In genomic region chr5:73081093-73081492, GRCh38 we compare ENCODE assay signal across 40 cellular contexts. TPM values are rescaled to one million over a fixed set of nuclear protein-coding genes. Genes with fewer than 3 reads are reported as not detected.
"Had no signal": no experiment of that assay in that cellular context is flagged by ENCODE, and none has a peak within 500 bp of the region (broad histone marks: within the 10 kb centered on the region; RNA-seq: fewer than 3 reads in every experiment).

No MANE protein-coding gene starts in this region.

- H3K4me1 ChIP-seq: adrenal gland, ascending aorta, body of pancreas, breast epithelium had no signal

- H3K4me1 Mint-ChIP-seq: activated naive CD4-positive, alpha-beta T cell treated with anti-CD3 and anti-CD28 coated beads, Interleukin-2, amount 10 ng/mL, durations not matched to agents 7 days and 5 days; activated naive CD4-positive, alpha-beta T cell treated with anti-CD3 and anti-CD28 coated beads, Interleukin-2, amount 50 U/mL, for 24 hours; activated naive CD8-positive, alpha-beta T cell treated with anti-CD3 and anti-CD28 coated beads for 36 hours; activated naive CD8-positive, alpha-beta T cell treated with anti-CD3 and anti-CD28 coated beads, Interleukin-2, amount 10 ng/mL, durations not matched to agents 7 days and 5 days; activated naive CD8-positive, alpha-beta T cell treated with anti-CD3 and anti-CD28 coated beads, Interleukin-2, amount 50 U/mL, for 24 hours; activated T-helper 17 cell treated with anti-CD3 and anti-CD28 coated beads, Interleukin-2, amount 50 U/mL, for 72 hours; brain; central memory CD8-positive, alpha-beta T cell had no signal

- H3K9me3 ChIP-seq: adrenal gland, ascending aorta, body of pancreas, breast epithelium had no signal

- FAIRE-seq: astrocyte, bronchial epithelial cell, colon had no signal

- H3K27ac ChIP-seq: adrenal gland, ascending aorta, body of pancreas, brain microvascular endothelial cell, breast epithelium, cardiac muscle cell had no signal

- H3K27ac Mint-ChIP-seq: activated naive CD4-positive, alpha-beta T cell treated with anti-CD3 and anti-CD28 coated beads for 36 hours; activated naive CD4-positive, alpha-beta T cell treated with anti-CD3 and anti-CD28 coated beads, Interleukin-2, amount 10 ng/mL, durations not matched to agents 7 days and 5 days; activated naive CD4-positive, alpha-beta T cell treated with anti-CD3 and anti-CD28 coated beads, Interleukin-2, amount 50 U/mL, for 24 hours; activated naive CD4-positive, alpha-beta T cell treated with anti-CD3 and anti-CD28 coated beads, Interleukin-2, amount 50 U/mL, for 72 hours; activated naive CD8-positive, alpha-beta T cell; activated naive CD8-positive, alpha-beta T cell treated with anti-CD3 and anti-CD28 coated beads for 36 hours; activated naive CD8-positive, alpha-beta T cell treated with anti-CD3 and anti-CD28 coated beads, Interleukin-2, amount 10 ng/mL, durations not matched to agents 7 days and 5 days; activated naive CD8-positive, alpha-beta T cell treated with anti-CD3 and anti-CD28 coated beads, Interleukin-2, amount 50 U/mL, for 24 hours; activated T-cell treated with anti-CD3 and anti-CD28 coated beads, Interleukin-2, amount 50 U/mL, for 24 hours; activated T-helper 1 cell treated with anti-CD3 and anti-CD28 coated beads, Interleukin-12 subunit alpha, Interleukin-12 subunit beta, Interleukin-2, Interleukin-4 antibody, amounts not matched to agents 30 ng/mL and 10 ng/mL and 1 ng/mL, durations not matched to agents 14 hours and 24 hours and 36 hours; activated T-helper 17 cell treated with anti-CD3 and anti-CD28 coated beads, Interleukin-2, amount 50 U/mL, for 72 hours; activated T-helper 2 cell treated with anti-CD3 and anti-CD28 coated beads, Interferon-gamma antibody, Interleukin-2, Interleukin-4, amounts not matched to agents 10 μg/mL and 5 μg/mL and 100 μg/mL, durations not matched to agents 14 hours and 24 hours and 36 hours; brain had no signal

- H3K4me3 Mint-ChIP-seq: activated naive CD4-positive, alpha-beta T cell treated with anti-CD3 and anti-CD28 coated beads for 36 hours; activated naive CD4-positive, alpha-beta T cell treated with anti-CD3 and anti-CD28 coated beads, Interleukin-2, amount 10 ng/mL, durations not matched to agents 7 days and 5 days; activated naive CD4-positive, alpha-beta T cell treated with anti-CD3 and anti-CD28 coated beads, Interleukin-2, amount 50 U/mL, for 24 hours; activated naive CD8-positive, alpha-beta T cell; activated naive CD8-positive, alpha-beta T cell treated with anti-CD3 and anti-CD28 coated beads for 36 hours; activated naive CD8-positive, alpha-beta T cell treated with anti-CD3 and anti-CD28 coated beads, Interleukin-2, amount 10 ng/mL, durations not matched to agents 7 days and 5 days; activated naive CD8-positive, alpha-beta T cell treated with anti-CD3 and anti-CD28 coated beads, Interleukin-2, amount 50 U/mL, for 24 hours; activated T-cell treated with anti-CD3 and anti-CD28 coated beads, Interleukin-2, amount 50 U/mL, for 24 hours; activated T-cell treated with anti-CD3 and anti-CD28 coated beads, Interleukin-2, amount 50 U/mL, for 4 hours; activated T-helper 1 cell treated with anti-CD3 and anti-CD28 coated beads, Interleukin-12 subunit alpha, Interleukin-12 subunit beta, Interleukin-2, Interleukin-4 antibody, amounts not matched to agents 30 ng/mL and 10 ng/mL and 1 ng/mL, durations not matched to agents 14 hours and 24 hours and 36 hours; activated T-helper 17 cell treated with anti-CD3 and anti-CD28 coated beads, Interleukin-2, amount 50 U/mL, for 72 hours; brain; central memory CD8-positive, alpha-beta T cell had no signal

- DNase-seq: activated effector memory CD4-positive, alpha-beta T cell treated with anti-CD3 and anti-CD28 coated beads, Interleukin-2, amount 50 U/mL, for 16 hours; activated effector memory CD4-positive, alpha-beta T cell treated with Interleukin-2 at 50 U/mL for 16 hours; activated gamma-delta T cell; activated gamma-delta T cell treated with Interleukin-2 at 50 U/mL for 16 hours; activated naive CD4-positive, alpha-beta T cell; activated naive CD4-positive, alpha-beta T cell treated with anti-CD3 and anti-CD28 coated beads for 36 hours; activated naive CD4-positive, alpha-beta T cell treated with anti-CD3 and anti-CD28 coated beads, Interleukin-2, amount 10 ng/mL, durations not matched to agents 7 days and 5 days; activated naive CD4-positive, alpha-beta T cell treated with anti-CD3 and anti-CD28 coated beads, Interleukin-2, amount 50 U/mL, for 16 hours; activated naive CD4-positive, alpha-beta T cell treated with Interleukin-2 at 50 U/mL for 16 hours; activated naive CD8-positive, alpha-beta T cell treated with anti-CD3 and anti-CD28 coated beads for 36 hours; activated naive CD8-positive, alpha-beta T cell treated with anti-CD3 and anti-CD28 coated beads, Interleukin-2, amount 10 ng/mL, durations not matched to agents 7 days and 5 days; activated naive CD8-positive, alpha-beta T cell treated with anti-CD3 and anti-CD28 coated beads, Interleukin-2, amount 50 U/mL, for 24 hours; activated T-cell treated with anti-CD3 and anti-CD28 coated beads, Interleukin-2, amount 50 U/mL, for 24 hours; activated T-cell treated with anti-CD3 and anti-CD28 coated beads, Interleukin-2, amount 50 U/mL, for 4 hours; activated T-cell treated with anti-CD3 and anti-CD28 coated beads, Interleukin-2, amount 50 U/mL, for 48 hours; adrenal gland; amniotic stem cell; amygdala; anterior cingulate cortex; aorta; body of pancreas; brain microvascular endothelial cell; caudate nucleus; central memory CD4-positive, alpha-beta T cell; cerebellar nuclear complex had no signal

- H3K27me3 Mint-ChIP-seq: activated T-helper 17 cell treated with anti-CD3 and anti-CD28 coated beads, Interleukin-2, amount 50 U/mL, for 72 hours; brain; central memory CD8-positive, alpha-beta T cell had no signal

- H3K36me3 Mint-ChIP-seq: activated naive CD4-positive, alpha-beta T cell treated with anti-CD3 and anti-CD28 coated beads, Interleukin-2, amount 10 ng/mL, durations not matched to agents 7 days and 5 days; activated naive CD4-positive, alpha-beta T cell treated with anti-CD3 and anti-CD28 coated beads, Interleukin-2, amount 50 U/mL, for 72 hours; activated naive CD8-positive, alpha-beta T cell; activated naive CD8-positive, alpha-beta T cell treated with anti-CD3 and anti-CD28 coated beads for 36 hours; activated naive CD8-positive, alpha-beta T cell treated with anti-CD3 and anti-CD28 coated beads, Interleukin-2, amount 10 ng/mL, durations not matched to agents 7 days and 5 days had no signal

- H3K9me3 Mint-ChIP-seq: activated naive CD4-positive, alpha-beta T cell treated with anti-CD3 and anti-CD28 coated beads for 36 hours; activated naive CD4-positive, alpha-beta T cell treated with anti-CD3 and anti-CD28 coated beads, Interleukin-2, amount 10 ng/mL, durations not matched to agents 7 days and 5 days; activated naive CD4-positive, alpha-beta T cell treated with anti-CD3 and anti-CD28 coated beads, Interleukin-2, amount 50 U/mL, for 24 hours; activated naive CD4-positive, alpha-beta T cell treated with anti-CD3 and anti-CD28 coated beads, Interleukin-2, amount 50 U/mL, for 72 hours; activated naive CD8-positive, alpha-beta T cell treated with anti-CD3 and anti-CD28 coated beads for 36 hours; activated naive CD8-positive, alpha-beta T cell treated with anti-CD3 and anti-CD28 coated beads, Interleukin-2, amount 10 ng/mL, durations not matched to agents 7 days and 5 days; activated naive CD8-positive, alpha-beta T cell treated with anti-CD3 and anti-CD28 coated beads, Interleukin-2, amount 50 U/mL, for 24 hours; activated T-cell treated with anti-CD3 and anti-CD28 coated beads, Interleukin-2, amount 50 U/mL, for 24 hours; activated T-cell treated with anti-CD3 and anti-CD28 coated beads, Interleukin-2, amount 50 U/mL, for 4 hours; activated T-helper 1 cell treated with anti-CD3 and anti-CD28 coated beads, Interleukin-12 subunit alpha, Interleukin-12 subunit beta, Interleukin-2, Interleukin-4 antibody, amounts not matched to agents 30 ng/mL and 10 ng/mL and 1 ng/mL, durations not matched to agents 14 hours and 24 hours and 36 hours; activated T-helper 17 cell treated with anti-CD3 and anti-CD28 coated beads, Interleukin-2, amount 50 U/mL, for 72 hours; activated T-helper 2 cell treated with anti-CD3 and anti-CD28 coated beads, Interferon-gamma antibody, Interleukin-2, Interleukin-4, amounts not matched to agents 10 μg/mL and 5 μg/mL and 100 μg/mL, durations not matched to agents 14 hours and 24 hours and 36 hours; brain; central memory CD8-positive, alpha-beta T cell had no signal

- H3K27me3 ChIP-seq: adrenal gland, ascending aorta, body of pancreas, brain microvascular endothelial cell, breast epithelium, cardiac muscle cell had no signal

- H3K4me3 ChIP-seq: adrenal gland, ascending aorta, body of pancreas, breast epithelium, cardiac muscle cell had no signal

- ATAC-seq: activated naive CD4-positive, alpha-beta T cell treated with anti-CD3 and anti-CD28 coated beads, Interleukin-2, amount 50 U/mL, for 72 hours; activated naive CD8-positive, alpha-beta T cell treated with anti-CD3 and anti-CD28 coated beads, Interleukin-2, amount 50 U/mL, for 24 hours; activated T-cell treated with anti-CD3 and anti-CD28 coated beads, Interleukin-2, amount 50 U/mL, for 4 hours; activated T-helper 17 cell treated with anti-CD3 and anti-CD28 coated beads, Interleukin-2, amount 50 U/mL, for 72 hours; body of pancreas had no signal

RNA-seq across cellular contexts. Expression of gene TMEM171, which starts 39.3 kb away (rescaled TPM):
- total RNA-seq: activated naive CD4-positive, alpha-beta T cell treated with anti-CD3 and anti-CD28 coated beads for 36 hours; activated naive CD4-positive, alpha-beta T cell treated with anti-CD3 and anti-CD28 coated beads, Interleukin-2, amount 50 U/mL, for 72 hours; activated naive CD8-positive, alpha-beta T cell treated with anti-CD3 and anti-CD28 coated beads for 36 hours; activated T-helper 1 cell treated with anti-CD3 and anti-CD28 coated beads, Interleukin-12 subunit alpha, Interleukin-12 subunit beta, Interleukin-2, Interleukin-4 antibody, amounts not matched to agents 30 ng/mL and 10 ng/mL and 1 ng/mL, durations not matched to agents 14 hours and 24 hours and 36 hours; activated T-helper 17 cell treated with anti-CD3 and anti-CD28 coated beads, Interleukin-2, amount 50 U/mL, for 72 hours; activated T-helper 2 cell treated with anti-CD3 and anti-CD28 coated beads, Interferon-gamma antibody, Interleukin-2, Interleukin-4, amounts not matched to agents 10 μg/mL and 5 μg/mL and 100 μg/mL, durations not matched to agents 14 hours and 24 hours and 36 hours; aorta; ascending aorta; cardiac muscle cell; cardiac septum had no signal
- polyA plus RNA-seq: cardiac muscle cell had no signal
